Comparison of ENCODE assay signal across 20 cellular contexts in the genomic region with DNA sequence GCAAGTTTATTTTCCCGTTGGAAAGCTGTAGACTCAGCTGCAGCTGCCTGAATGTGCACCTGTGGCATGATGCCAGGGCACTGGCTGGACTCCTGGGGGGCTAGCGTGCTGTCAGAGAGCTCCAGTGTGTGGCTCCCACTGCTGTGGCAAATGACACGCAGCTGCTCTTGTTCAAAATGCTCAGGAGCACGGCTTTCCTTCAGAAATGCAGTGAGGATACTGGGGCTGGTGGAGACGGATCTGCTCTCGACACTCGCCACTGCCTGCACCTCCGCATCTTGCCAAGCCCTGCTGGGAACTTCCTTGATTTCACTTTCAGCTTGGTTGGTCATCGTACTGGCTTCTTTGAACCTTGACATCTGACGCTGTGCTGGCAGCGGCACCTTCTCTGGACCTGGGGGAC. TPM values are rescaled to one million over a fixed set of nuclear protein-coding genes. Genes with fewer than 3 reads are reported as not detected.
DNase-seq lines count a peak whose midpoint lies in the region; FAIRE-seq and TF ChIP-seq lines count a peak whose summit lies in the region.
"Had no signal": no experiment of that assay in that cellular context is flagged by ENCODE, and none has a peak within 500 bp of the region (broad histone marks: within the 10 kb centered on the region; RNA-seq: fewer than 3 reads in every experiment).

No MANE protein-coding gene starts in this region.

- H3K36me3 ChIP-seq in stomach, result peaks cover 0 to 23% (median 14%) of the 10 kb centered on the region in 4 donors
- H3K36me3 ChIP-seq: vagina had no signal

- H3K27me3 ChIP-seq in stomach, result no peaks in the 10 kb centered on the region
- H3K27me3 ChIP-seq: heart right ventricle, vagina had no signal

- H3K27ac ChIP-seq in stomach, result no peak overlapping the region
- H3K27ac ChIP-seq: heart right ventricle, vagina, VCaP had no signal

- no peaks in the 10 kb centered on the region for H3K9me3 ChIP-seq in stomach
- H3K9me3 ChIP-seq: heart right ventricle, vagina had no signal

- DNase-seq in COR-L47 (lab: John Stamatoyannopoulos, UW) (peak; percentile 95), LoVo (ENCODE audit: low spot score) (peak; percentile 6), NCI-H345 (lab: John Stamatoyannopoulos, UW) (peak; percentile 90), cerebellar cortex (ENCODE audit: low spot score) (peak; percentile 70), GM12892 (ENCODE audit: insufficient read length) (no peak), NCI-H82 (lab: John Stamatoyannopoulos, UW) (no peak), stomach (no peak)
- no peak for DNase-seq in activated CD8-positive, alpha-beta memory T cell treated with anti-CD3 and anti-CD28 coated beads, Interleukin-2, amount 50 U/mL, for 4 hours
- DNase-seq: activated naive CD8-positive, alpha-beta T cell treated with anti-CD3 and anti-CD28 coated beads, Interleukin-2, amount 10 ng/mL, durations not matched to agents 7 days and 5 days; AML-193; heart right ventricle; left cardiac atrium; stimulated activated CD4-positive, alpha-beta T cell treated with anti-CD3 and anti-CD28 coated beads, Interleukin-4, amount 100 ng/mL, for 4 hours; stimulated activated naive B cell treated with anti-CD40 and anti-IgM and Interleukin-4, amounts not matched to agents 10 μg/mL and 1 μg/mL and 100 μg/mL, for 72 hours had no signal

- H3K4me1 ChIP-seq in stomach, result peaks cover 0 to 11% (median 4%) of the 10 kb centered on the region in 4 donors
- H3K4me1 ChIP-seq: vagina had no signal

- no peak for TF ChIP-seq CTCF in stomach (IDR thresholded peaks at IDR 0.05)

- intact Hi-C loops in stomach (cut with DNase I; ENCODE audit: low total_unique reads), result no loop called here

- H3K4me3 ChIP-seq in stomach, result no peak overlapping the region
- H3K4me3 ChIP-seq: GM23338, heart right ventricle, K562, vagina had no signal

- TF ChIP-seq POLR2A in GM12892 (IDR thresholded peaks at IDR 0.05; ENCODE audit: low read depth, low read length), result no peak
- no peak for TF ChIP-seq POLR2A in stomach (IDR thresholded peaks at IDR 0.05)

- FAIRE-seq in GM12892 (lab: Jason Lieb, UNC), result no peak
- FAIRE-seq: GM12891, K562 had no signal

- WGBS in stomach, 5 donors, result 84 to 95% (median 91%) methylated on average over 10 to 11 of the region's 11 CpGs

- no peak for TF ChIP-seq EP300 in stomach (IDR thresholded peaks at IDR 0.05)

RNA-seq across cellular contexts. Expression of a gene that starts 58.7 kb away (rescaled TPM):
- not detected for polyA plus RNA-seq in GM12892 (2012; ENCODE audit: missing spikeins)
- 10 to 100 TPM in 4 of 5 donors, 1 to 10 TPM in 1; 8.9 to 19.8 (median 14.9) TPM for total RNA-seq in stomach
- polyA plus RNA-seq in stomach, result 1 to 10 TPM in 1 of 3 donors, under 1 TPM in 2; 0.40 to 1.1 (median 0.92) TPM
- total RNA-seq: Daoy had no signal
- polyA plus RNA-seq: K562 had no signal

Comparison
In these comparisons a context has a peak if more than half of its experiments do, and no peak if none do; other contexts are left out.
1. DNase-seq: peak in COR-L47 (single experiment), LoVo (single experiment), NCI-H345 (single experiment) and cerebellar cortex (single experiment); none in GM12892 (single experiment), activated CD8-positive, alpha-beta memory T cell treated with anti-CD3 and anti-CD28 coated beads, Interleukin-2, amount 50 U/mL, for 4 hours (single experiment), NCI-H82 (single experiment) and stomach (single experiment).